ENCODE assay signal across 9 cellular contexts in genomic region chr6:27795697-27796494, GRCh38.
A peak's percentile ranks its signal among the peaks of the same experiment; 100 is the strongest.
DNase-seq lines count a peak whose midpoint lies in the region; ATAC-seq, FAIRE-seq and TF ChIP-seq lines count a peak whose summit lies in the region.
"Had no signal": no experiment of that assay in that cellular context is flagged by ENCODE, and none has a peak within 500 bp of the region (broad histone marks: within the 10 kb centered on the region; RNA-seq: fewer than 3 reads in every experiment).

No MANE protein-coding gene starts in this region.

- H2BK5ac ChIP-seq in trophoblast cell (ENCODE audit: low read depth, low read length, poor library complexity) = no peak overlapping the region

- peak; percentile 76 for TF ChIP-seq CTCF in D721Med (IDR thresholded peaks at IDR 0.05; ENCODE audit: insufficient read depth, missing control alignments)

- FAIRE-seq in D721Med (lab: Jason Lieb, UNC) = no peak
- FAIRE-seq: colon had no signal

- H3K9me3 ChIP-seq in NT2/D1 (ENCODE audit: insufficient read depth, low read length) = no peaks in the 10 kb centered on the region
- H3K9me3 ChIP-seq in trophoblast cell (ENCODE audit: insufficient read depth, low read depth, low read length) = no peaks in the 10 kb centered on the region

- TF ChIP-seq EP300 in Ishikawa (IDR thresholded peaks at IDR 0.05; ENCODE audit: borderline replicate concordance) = no peak

- peak overlapping the region; percentile 28 for H3K4me3 Mint-ChIP-seq in activated T-helper 17 cell treated with anti-CD3 and anti-CD28 coated beads, Interleukin-2, amount 50 U/mL, for 72 hours

- H4K8ac ChIP-seq in trophoblast cell (ENCODE audit: low read depth, low read length) = no peak overlapping the region

- H3K36me3 Mint-ChIP-seq in activated T-helper 17 cell treated with anti-CD3 and anti-CD28 coated beads, Interleukin-2, amount 50 U/mL, for 72 hours (ENCODE audit: low read depth) = peaks cover 15% of the 10 kb centered on the region

- no peak overlapping the region for H2AK5ac ChIP-seq in trophoblast cell (ENCODE audit: low read length)

- no peak overlapping the region for H3K18ac ChIP-seq in trophoblast cell (ENCODE audit: low read length)

- no peak overlapping the region for H3K4me3 ChIP-seq in NT2/D1 (ENCODE audit: insufficient read length, low read depth)
- no peak overlapping the region for H3K4me3 ChIP-seq in trophoblast cell (ENCODE audit: low read depth, low read length)

- H2BK120ac ChIP-seq in trophoblast cell (ENCODE audit: insufficient read depth, low read length, poor library complexity) = no peak overlapping the region

- no peak overlapping the region for H2BK12ac ChIP-seq in trophoblast cell (ENCODE audit: low read length)

- no peak overlapping the region for H3K4me2 ChIP-seq in trophoblast cell (ENCODE audit: low read length)

- no CpG with 5 or more reads among the region's 5 CpGs for WGBS in trophoblast cell (ENCODE audit: extremely low coverage, insufficient coverage, insufficient read length)

- DNase-seq in D721Med (ENCODE audit: insufficient read length, low spot score) = no peak
- DNase-seq in NT2/D1 (ENCODE audit: low read depth, low spot score) = no peak
- peak; percentile 63 for DNase-seq in germinal center (ENCODE audit: low spot score)
- DNase-seq in trophoblast cell = peak; percentile 86 to 100
- DNase-seq in GM19238 (ENCODE audit: insufficient read length, low spot score) = no peak

- H3K79me1 ChIP-seq in trophoblast cell (ENCODE audit: low read length) = peaks cover 7% of the 10 kb centered on the region

- H3K9ac ChIP-seq in NT2/D1 (ENCODE audit: insufficient read length, low read depth) (peak overlapping the region; percentile 36), trophoblast cell (ENCODE audit: low read length) (no peak overlapping the region)

- no peak overlapping the region for H3K27ac ChIP-seq in trophoblast cell (ENCODE audit: low read depth, low read length)

- peaks cover 2% of the 10 kb centered on the region for H3K79me2 ChIP-seq in trophoblast cell (ENCODE audit: control insufficient read depth, insufficient read depth, low read length, poor library complexity)

- H3K27me3 Mint-ChIP-seq in activated T-helper 17 cell treated with anti-CD3 and anti-CD28 coated beads, Interleukin-2, amount 50 U/mL, for 72 hours = peaks cover 6% of the 10 kb centered on the region

- H3K36me3 ChIP-seq in NT2/D1 (ENCODE audit: insufficient read depth, insufficient read length, low read length) (no peaks in the 10 kb centered on the region), trophoblast cell (ENCODE audit: control insufficient read depth in 1 of 2, insufficient read depth in 2 of 2, low read length in 2 of 2) (no peaks in the 10 kb centered on the region)

- H4K12ac ChIP-seq in trophoblast cell (ENCODE audit: low read depth, low read length) = no peak overlapping the region

- peaks cover 17% of the 10 kb centered on the region for H3K4me1 Mint-ChIP-seq in activated T-helper 17 cell treated with anti-CD3 and anti-CD28 coated beads, Interleukin-2, amount 50 U/mL, for 72 hours

- H3K27me3 ChIP-seq in NT2/D1 (ENCODE audit: insufficient read depth, insufficient read length) (no peaks in the 10 kb centered on the region), trophoblast cell (ENCODE audit: insufficient read depth, low read length) (no peaks in the 10 kb centered on the region)

- no peak overlapping the region for H3K14ac ChIP-seq in trophoblast cell (ENCODE audit: low read length)

- no peak overlapping the region for H2AFZ ChIP-seq in trophoblast cell (ENCODE audit: insufficient read depth, low read length, poor library complexity)

- H3K4me1 ChIP-seq in NT2/D1 (ENCODE audit: insufficient read depth, insufficient read length) (no peaks in the 10 kb centered on the region), trophoblast cell (ENCODE audit: control insufficient read depth in 1 of 2, insufficient read depth in 2 of 2, low read length in 2 of 2) (peaks cover 2% of the 10 kb centered on the region in 2 experiments)

- no peak overlapping the region for H3K4ac ChIP-seq in trophoblast cell (ENCODE audit: low read depth, low read length)

- peak; percentile 69 for TF ChIP-seq RAD21 in Ishikawa (IDR thresholded peaks at IDR 0.05; ENCODE audit: low read depth)

- H3K27ac Mint-ChIP-seq in activated T-helper 17 cell treated with anti-CD3 and anti-CD28 coated beads, Interleukin-2, amount 50 U/mL, for 72 hours = peak overlapping the region; percentile 83

- no peak overlapping the region for H4K91ac ChIP-seq in trophoblast cell (ENCODE audit: low read depth, low read length)

- H3K9me3 Mint-ChIP-seq in activated T-helper 17 cell treated with anti-CD3 and anti-CD28 coated beads, Interleukin-2, amount 50 U/mL, for 72 hours = no peaks in the 10 kb centered on the region

- H3K23ac ChIP-seq in trophoblast cell (ENCODE audit: low read length) = no peak overlapping the region

- ATAC-seq in GM19468 (IDR thresholded peaks at IDR 0.05; ENCODE audit: extremely low read depth, unreplicated experiment) = peak; percentile 40
- peak; percentile 76 for ATAC-seq in activated T-helper 17 cell treated with anti-CD3 and anti-CD28 coated beads, Interleukin-2, amount 50 U/mL, for 72 hours (replicated peaks)

TF ChIP-seq in Ishikawa, 13 proteins besides CTCF, POLR2A, EP300 and RAD21:
- TF ChIP-seq TEAD4 (IDR thresholded peaks at IDR 0.05) = peak; percentile 75
- TF ChIP-seq FOXM1 (IDR thresholded peaks at IDR 0.05; ENCODE audit: borderline replicate concordance, low read depth) = no peak
- TF ChIP-seq CEBPB (IDR thresholded peaks at IDR 0.05) = peak; percentile 16; the same call in 1 of the 2 replicates

Comparison
In these comparisons a context has a peak if more than half of its experiments do, and no peak if none do; other contexts are left out.
1. DNase-seq: peak in germinal center (single experiment) and trophoblast cell (2 of 2); none in D721Med (single experiment), NT2/D1 (single experiment) and GM19238 (single experiment).